Comparison of ENCODE assay signal across 7 cellular contexts in genomic region chr22:18076060-18076497, GRCh38. TPM values are rescaled to one million over a fixed set of nuclear protein-coding genes. Genes with fewer than 3 reads are reported as not detected.
DNase-seq lines count a peak whose midpoint lies in the region; ATAC-seq and TF ChIP-seq lines count a peak whose summit lies in the region.

No MANE protein-coding gene starts in this region.

- ATAC-seq in Panc1 (peak; percentile 57), GM21526 (IDR thresholded peaks at IDR 0.05; ENCODE audit: low FRiP score, unreplicated experiment) (no peak)

- H3K4me3 ChIP-seq in Panc1 (ENCODE audit: low read depth in 2 of 2, low read length in 2 of 2) (peak overlapping the region; percentile 8 to 92; a peak in 2 of 4 replicates), ovary (no peak overlapping the region)

- no peak for TF ChIP-seq POLR2A in ovary (IDR thresholded peaks at IDR 0.05)

- intact Hi-C loops in Panc1 (cut with micrococcal nuclease; ENCODE audit: unreplicated experiment) (loop anchor here (1.0 kb wide), 1 partner anchor 246 kb away; no protein-coding TSS in a partner anchor), cardiac septum (cut with DNase I) (loop anchor here (1.0 to 5.0 kb wide), 5 partner anchors 54 to 333 kb away; partner anchors contain the start of gene MICAL3), ovary (cut with DNase I) (loop anchor here (2.0 to 10.0 kb wide), 6 partner anchors 51 to 245 kb away; partner anchors contain the start of gene MICAL3 (in 3 of the 4))

- POLR2A ChIA-PET in Panc1 (lab: Charles Lee) = no interaction called here

- peak; percentile 25 for TF ChIP-seq EP300 in ovary (IDR thresholded peaks at IDR 0.05)

- H3K27ac ChIP-seq in Panc1 (ENCODE audit: low read length) (no peak overlapping the region), ovary (peak overlapping the region in 1 of 2 donors; percentile 28)

- H3K9me3 ChIP-seq in Panc1 (ENCODE audit: control insufficient read depth, insufficient read depth, low read depth, low read length) = no peaks in the 10 kb centered on the region
- H3K9me3 ChIP-seq in ovary = no peaks in the 10 kb centered on the region

- BruUV-seq in Panc1 (replicated peaks; lab: Mats Ljungman, UMichigan) = no TSS peak

- H3K27me3 ChIP-seq in Panc1 (ENCODE audit: control insufficient read depth, insufficient read depth, low read length) (no peaks in the 10 kb centered on the region), ovary (no peaks in the 10 kb centered on the region)

- DNase-seq in GDM1 (lab: John Stamatoyannopoulos, UW) (peak; percentile 28), Kasumi-1 (lab: John Stamatoyannopoulos, UW) (peak; percentile 86 to 89), Panc1 (ENCODE audit: low read depth, low spot score) (peak; percentile 85), anterior cingulate cortex (lab: John Stamatoyannopoulos, UW) (peak in 52 of 58 donors; percentile 9 to 93 (median 49)), cardiac septum (ENCODE audit: low spot score) (peak; percentile 70), ovary (peak; percentile 53 to 75 (median 62))

- 18 to 21% (median 20%) methylated on average over 8 of the region's 8 CpGs for WGBS in ovary, 3 donors

- in situ Hi-C loops in Panc1 (cut with HindIII; ENCODE audit: low pct_unique_long_range_greater_than_20kb, low sequenced_read_pairs) = no loop called here

- peak; percentile 79 for TF ChIP-seq CTCF in Panc1 (IDR thresholded peaks at IDR 0.05)
- peak; percentile 70 to 93 (median 92) for TF ChIP-seq CTCF in ovary (IDR thresholded peaks at IDR 0.05)

- H3K4me1 ChIP-seq in Panc1 (ENCODE audit: control insufficient read depth, insufficient read depth, low read length) (peaks cover 7% of the 10 kb centered on the region), ovary (ENCODE audit: insufficient read depth) (peaks cover 1% of the 10 kb centered on the region)

- CTCF ChIA-PET in Panc1 (lab: Charles Lee) = interaction anchor here (0.6 to 2.1 kb wide), 8 partner anchors 11 to 334 kb away, joined by 3 to 20 read pairs (median 4); no protein-coding TSS in a partner anchor

- H3K36me3 ChIP-seq in Panc1 (ENCODE audit: control insufficient read depth, insufficient read depth, low read length) = peaks cover 10% of the 10 kb centered on the region
- H3K36me3 ChIP-seq in ovary = no peaks in the 10 kb centered on the region

RNA-seq across cellular contexts. Expression of gene PEX26, which starts 1.7 kb away (rescaled TPM):
- total RNA-seq in Panc1 (2021; ENCODE audit: unreplicated experiment) (21.9 TPM), cardiac septum (24.9 TPM), ovary (10 to 100 TPM; 13.0 to 33.4 (median 26.3) TPM)
- polyA plus RNA-seq in Panc1 (2012; ENCODE audit: insufficient read length) = 14.1 TPM
- 10 to 100 TPM; 14.9 to 21.5 TPM for polyA plus RNA-seq in ovary

RNA-seq across cellular contexts. Expression of gene TUBA8, which starts 34.5 kb away (rescaled TPM):
- total RNA-seq in Panc1 (2021; ENCODE audit: unreplicated experiment) (1.3 TPM), cardiac septum (84.0 TPM), ovary (1 to 10 TPM in 6 of 7 donors, not detected in 1; 1.4 to 4.2 (median 2.0) TPM)
- 2.4 TPM for polyA plus RNA-seq in Panc1 (2012; ENCODE audit: insufficient read length)
- polyA plus RNA-seq in ovary = 1 to 10 TPM in 1 of 2 donors, under 1 TPM in 1; 0.92 to 2.0 TPM

RNA-seq across cellular contexts. Expression of gene MICAL3, which starts 51.7 kb away (rescaled TPM):
- total RNA-seq in Panc1 (2021; ENCODE audit: unreplicated experiment) (47.1 TPM), cardiac septum (126 TPM), ovary (100 to 1,000 TPM in 1 of 7 donors, 10 to 100 TPM in 6; 17.5 to 106 (median 81.6) TPM)
- polyA plus RNA-seq in Panc1 (2012; ENCODE audit: insufficient read length) = 26.1 TPM
- 10 to 100 TPM; 24.1 to 31.9 TPM for polyA plus RNA-seq in ovary

Comparison
In these comparisons a context has a peak if more than half of its experiments do, and no peak if none do; other contexts are left out.
1. DNase-seq: peak in every context shown above with its lines; median percentile 88 in Kasumi-1; 85 in Panc1; 70 in cardiac septum; 62 in ovary; 49 in anterior cingulate cortex; 28 in GDM1.
2. RNA of gene TUBA8, which starts 34.5 kb away (total RNA-seq): 84.0 TPM in cardiac septum (single experiment); 1.4 to 4.2 TPM in ovary and 1.3 TPM in Panc1 (single experiment); every median in the first group is over 10 times any median in the second.